Comparison of ENCODE assay signal across 9 cellular contexts in genomic region chr15:61195116-61196002, GRCh38. TPM values are rescaled to one million over a fixed set of nuclear protein-coding genes. Genes with fewer than 3 reads are reported as not detected.
DNase-seq lines count a peak whose midpoint lies in the region; ATAC-seq and TF ChIP-seq lines count a peak whose summit lies in the region.
"Had no signal": no experiment of that assay in that cellular context is flagged by ENCODE, and none has a peak within 500 bp of the region (broad histone marks: within the 10 kb centered on the region; RNA-seq: fewer than 3 reads in every experiment).

No MANE protein-coding gene starts in this region.

- H3K4me3 ChIP-seq in dorsolateral prefrontal cortex: no peak overlapping the region

- TF ChIP-seq CTCF in GM10266 (IDR thresholded peaks at IDR 0.05; ENCODE audit: control insufficient read depth, insufficient read depth, low read depth, missing control alignments) (peak; percentile 76), dorsolateral prefrontal cortex (IDR thresholded peaks at IDR 0.05 in 54 of 56, conservative IDR thresholded peaks at IDR 0.05 in 2 of 56; ENCODE audit: low read depth in 1 of 56, partially characterized antibody in 56 of 56) (peak; percentile 26 to 70 (median 58)), osteocyte (IDR thresholded peaks at IDR 0.05) (peak; percentile 60)

- no peaks in the 10 kb centered on the region for H3K36me3 Mint-ChIP-seq in osteocyte (ENCODE audit: unreplicated experiment)
- H3K36me3 Mint-ChIP-seq: IgD-negative memory B cell had no signal

- H3K4me1 Mint-ChIP-seq in osteocyte (ENCODE audit: unreplicated experiment): no peaks in the 10 kb centered on the region
- H3K4me1 Mint-ChIP-seq: IgD-negative memory B cell had no signal

- no peak overlapping the region for H3K27ac Mint-ChIP-seq in osteocyte (ENCODE audit: unreplicated experiment)
- H3K27ac Mint-ChIP-seq: IgD-negative memory B cell had no signal

- intact Hi-C loops in dorsolateral prefrontal cortex (cut with DNase I): loop anchor here in 1 of 2 donors (10.0 kb wide), 1 partner anchor 639 kb away; no protein-coding TSS in a partner anchor

- ATAC-seq in HG02981 (IDR thresholded peaks at IDR 0.05; ENCODE audit: unreplicated experiment) (no peak), GM21528 (IDR thresholded peaks at IDR 0.05; ENCODE audit: low FRiP score, unreplicated experiment) (no peak)

- H3K9me3 Mint-ChIP-seq in osteocyte (ENCODE audit: unreplicated experiment): no peaks in the 10 kb centered on the region
- H3K9me3 Mint-ChIP-seq: IgD-negative memory B cell had no signal

- no peak overlapping the region for H3K4me3 Mint-ChIP-seq in osteocyte (ENCODE audit: unreplicated experiment)
- H3K4me3 Mint-ChIP-seq: IgD-negative memory B cell had no signal

- peak overlapping the region in 12 of 59 donors; percentile 11 to 78 (median 56) for H3K27ac ChIP-seq in dorsolateral prefrontal cortex

- peaks cover 11% of the 10 kb centered on the region for H3K27me3 Mint-ChIP-seq in osteocyte (ENCODE audit: unreplicated experiment)

- DNase-seq in AG20443 (ENCODE audit: low spot score): peak; percentile 44
- DNase-seq in GM10266 (ENCODE audit: extremely low spot score): peak; percentile 45
- DNase-seq in NCI-H82 (lab: John Stamatoyannopoulos, UW): peak; percentile 78
- no peak for DNase-seq in dorsolateral prefrontal cortex
- no peak for DNase-seq in osteocyte (ENCODE audit: extremely low spot score, unreplicated experiment)
- no peak for DNase-seq in stimulated activated CD4-positive, alpha-beta T cell treated with anti-CD3 and anti-CD28 coated beads, Interleukin-4, amount 100 ng/mL, for 4 hours

- no peaks in the 10 kb centered on the region for H3K27me3 ChIP-seq in dorsolateral prefrontal cortex

RNA-seq across cellular contexts. Expression of gene RORA, which starts 33.7 kb away (rescaled TPM):
- 100 to 1,000 TPM in 6 of 120 experiments, 10 to 100 TPM in 114; 42.1 to 143 (median 70.5) TPM for total RNA-seq in dorsolateral prefrontal cortex
- total RNA-seq in osteocyte: 34.9 and 36.0 TPM in 2 replicates

Comparison
In these comparisons a context has a peak if more than half of its experiments do, and no peak if none do; other contexts are left out.
1. DNase-seq: peak in AG20443 (single experiment), GM10266 (single experiment) and NCI-H82 (single experiment); none in dorsolateral prefrontal cortex (0 of 10), osteocyte (single experiment) and stimulated activated CD4-positive, alpha-beta T cell treated with anti-CD3 and anti-CD28 coated beads, Interleukin-4, amount 100 ng/mL, for 4 hours (0 of 2).
2. Peak in every context shown above with its lines, with median percentiles within 50 percentile points of each other: CTCF ChIP-seq.